Comparison of ENCODE assay signal across 14 cellular contexts in genomic region chr20:22303523-22303922, GRCh38.
DNase-seq lines count a peak whose midpoint lies in the region; ATAC-seq, FAIRE-seq and TF ChIP-seq lines count a peak whose summit lies in the region.
"Had no signal": no experiment of that assay in that cellular context is flagged by ENCODE, and none has a peak within 500 bp of the region (broad histone marks: within the 10 kb centered on the region; RNA-seq: fewer than 3 reads in every experiment).

No MANE protein-coding gene starts in this region.

- peak; percentile 26 for TF ChIP-seq CTCF in DND-41 (IDR thresholded peaks at IDR 0.05; ENCODE audit: borderline replicate concordance, extremely low read depth, low read length, poor library complexity, severe bottlenecking)
- peak; percentile 45 for TF ChIP-seq CTCF in SK-N-SH (IDR thresholded peaks at IDR 0.05)
- TF ChIP-seq CTCF in ovary (IDR thresholded peaks at IDR 0.05) = no peak

- no peaks in the 10 kb centered on the region for H3K9me2 ChIP-seq in SK-N-SH

- no peak for ATAC-seq in DND-41 (ENCODE audit: insufficient read depth, low read depth)
- ATAC-seq: left cardiac atrium had no signal

- H2AFZ ChIP-seq in DND-41 (ENCODE audit: low read depth, low read length) (no peak overlapping the region), SK-N-SH (ENCODE audit: low read depth) (no peak overlapping the region)

- WGBS in SK-N-SH (ENCODE audit: low lambda C conversion rate) = 0% methylated on average over 3 of the region's 3 CpGs
- WGBS in ovary, 3 donors = 43 to 66% (median 45%) methylated on average over 3 of the region's 3 CpGs

- TF ChIP-seq POLR2A in H54 (IDR thresholded peaks at IDR 0.05; ENCODE audit: low read depth, low read length) (no peak), ovary (IDR thresholded peaks at IDR 0.05) (no peak)

- H3K9me3 ChIP-seq in DND-41 (ENCODE audit: insufficient read depth, low read length, severe bottlenecking) = no peaks in the 10 kb centered on the region
- no peaks in the 10 kb centered on the region for H3K9me3 ChIP-seq in SK-N-SH
- H3K9me3 ChIP-seq in ovary = no peaks in the 10 kb centered on the region

- H3K27me3 ChIP-seq in DND-41 (ENCODE audit: insufficient read depth, low read length, poor library complexity) (no peaks in the 10 kb centered on the region), SK-N-SH (ENCODE audit: insufficient read depth) (no peaks in the 10 kb centered on the region), ovary (no peaks in the 10 kb centered on the region)

- intact Hi-C loops in ovary (cut with DNase I) = no loop called here

- no peak for TF ChIP-seq RAD21 in SK-N-SH (IDR thresholded peaks at IDR 0.05; ENCODE audit: low read length)

- H3K4me3 ChIP-seq in DND-41 (ENCODE audit: low read depth in 1 of 2, low read length in 2 of 2) (no peak overlapping the region), SK-N-SH (ENCODE audit: low read depth in 2 of 2, low read length in 1 of 2) (no peak overlapping the region), ovary (no peak overlapping the region)
- H3K4me3 ChIP-seq: SK-N-MC, skin epidermis had no signal

- H3K4me2 ChIP-seq in DND-41 (ENCODE audit: insufficient read depth, low read length) (no peak overlapping the region), SK-N-SH (no peak overlapping the region)
- H3K4me2 ChIP-seq: KMS-11 had no signal

- H3F3A ChIP-seq in SK-N-SH (replicated peaks; ENCODE audit: insufficient read depth) = no peaks in the 10 kb centered on the region

- CTCF ChIA-PET in SK-N-SH (lab: Yijun Ruan, JAX) = interaction anchor here (0.8 kb wide), 1 partner anchor 9 kb away, joined by 4 read pairs; no protein-coding TSS in a partner anchor

- H3K4me1 ChIP-seq in DND-41 (ENCODE audit: insufficient read depth, low read length) = 0 out of 2 replicates have a peak, but pooled peaks cover 4% of the 10 kb centered on the region
- no peaks in the 10 kb centered on the region for H3K4me1 ChIP-seq in SK-N-SH (ENCODE audit: control insufficient read depth in 1 of 2, insufficient read depth in 2 of 2, low read depth in 1 of 2, low read length in 1 of 2)
- H3K4me1 ChIP-seq in ovary (ENCODE audit: insufficient read depth) = no peaks in the 10 kb centered on the region

- DNase-seq in DND-41 (no peak), H54 (ENCODE audit: insufficient read length, low spot score) (peak; percentile 11), SK-N-SH (peak; percentile 4), kidney tubule cell (ENCODE audit: low spot score) (peak; percentile 1), ovary (no peak), anterior cingulate cortex (lab: John Stamatoyannopoulos, UW) (no peak), NCI-H187 treated with DMSO at 0.1 percent for 48 hours (lab: John Stamatoyannopoulos, UW) (no peak)
- DNase-seq in activated CD4-positive, CD25-positive, alpha-beta regulatory T cell treated with anti-CD3 and anti-CD28 coated beads, Interleukin-2, amount 50 U/mL, for 72 hours = no peak
- DNase-seq: aorta, left cardiac atrium, nephron progenitor cell had no signal

- no peak overlapping the region for H3K27ac ChIP-seq in DND-41 (ENCODE audit: low read length)
- no peak overlapping the region for H3K27ac ChIP-seq in SK-N-SH (ENCODE audit: low read depth in 2 of 2, low read length in 1 of 2)
- no peak overlapping the region for H3K27ac ChIP-seq in ovary
- H3K27ac ChIP-seq: KMS-11, SK-N-MC, skin epidermis had no signal

- TF ChIP-seq EP300 in SK-N-SH (IDR thresholded peaks at IDR 0.05; ENCODE audit: borderline replicate concordance in 1 of 2, low read depth in 1 of 2, low read length in 1 of 2) (no peak), ovary (IDR thresholded peaks at IDR 0.05) (no peak)

- H4K20me1 ChIP-seq in DND-41 (ENCODE audit: insufficient read depth, low read length) = no peaks in the 10 kb centered on the region
- no peaks in the 10 kb centered on the region for H4K20me1 ChIP-seq in SK-N-SH (ENCODE audit: insufficient read depth)

- H3K36me3 ChIP-seq in DND-41 (ENCODE audit: insufficient read depth, low read length) = no peaks in the 10 kb centered on the region
- no peaks in the 10 kb centered on the region for H3K36me3 ChIP-seq in SK-N-SH (replicated peaks in 1 of 2; ENCODE audit: control insufficient read depth in 1 of 2, insufficient read depth in 2 of 2, low read length in 1 of 2)
- H3K36me3 ChIP-seq in ovary = no peaks in the 10 kb centered on the region

- POLR2A ChIA-PET in SK-N-SH (lab: Yijun Ruan, JAX) = no interaction called here

- no peak for FAIRE-seq in H54 (lab: Jason Lieb, UNC)

- H3K79me2 ChIP-seq in DND-41 (ENCODE audit: insufficient read depth, low read length) (no peaks in the 10 kb centered on the region), SK-N-SH (ENCODE audit: insufficient read depth) (no peaks in the 10 kb centered on the region)

- H3K9ac ChIP-seq in DND-41 (ENCODE audit: low read depth, low read length) = no peak overlapping the region
- H3K9ac ChIP-seq in SK-N-SH = no peak overlapping the region
- H3K9ac ChIP-seq: KMS-11 had no signal

TF ChIP-seq in SK-N-SH, 30 proteins besides CTCF, POLR2A, EP300 and RAD21:
- TF ChIP-seq SIN3A (IDR thresholded peaks at IDR 0.05; ENCODE audit: borderline replicate concordance, low read depth, low read length) (no peak), USF1 (IDR thresholded peaks at IDR 0.05; ENCODE audit: borderline replicate concordance, low read depth) (peak; percentile 30; the same call in 1 of the 2 replicates), MAX (IDR thresholded peaks at IDR 0.05; ENCODE audit: low read depth) (peak; percentile 67; the same call in 1 of the 2 replicates), IRF3 (IDR thresholded peaks at IDR 0.05; ENCODE audit: low read depth, low read length) (no peak), ZBTB33 (IDR thresholded peaks at IDR 0.05; ENCODE audit: borderline replicate concordance, low read depth) (no peak), NRF1 (IDR thresholded peaks at IDR 0.05; ENCODE audit: low read depth, low read length) (no peak)

Comparison
In these comparisons a context has a peak if more than half of its experiments do, and no peak if none do; other contexts are left out.
1. DNase-seq: peak in H54 (single experiment), SK-N-SH (single experiment) and kidney tubule cell (single experiment); none in DND-41 (single experiment), activated CD4-positive, CD25-positive, alpha-beta regulatory T cell treated with anti-CD3 and anti-CD28 coated beads, Interleukin-2, amount 50 U/mL, for 72 hours (single experiment), ovary (0 of 5), anterior cingulate cortex (0 of 58) and NCI-H187 treated with DMSO at 0.1 percent for 48 hours (single experiment).
2. CTCF ChIP-seq: peak in DND-41 (single experiment) and SK-N-SH (single experiment); none in ovary (0 of 3).